In genomic region chr12:62468394-62468793, GRCh38 we compare ENCODE assay signal across 10 cellular contexts. TPM values are rescaled to one million over a fixed set of nuclear protein-coding genes. Genes with fewer than 3 reads are reported as not detected.
A peak's percentile ranks its signal among the peaks of the same experiment; 100 is the strongest.
DNase-seq lines count a peak whose midpoint lies in the region; ATAC-seq, FAIRE-seq and TF ChIP-seq lines count a peak whose summit lies in the region.
"Had no signal": no experiment of that assay in that cellular context is flagged by ENCODE, and none has a peak within 500 bp of the region (broad histone marks: within the 10 kb centered on the region; RNA-seq: fewer than 3 reads in every experiment).

No MANE protein-coding gene starts in this region.

- peak overlapping the region; percentile 86 for H3K4me2 ChIP-seq in PC-9
- peak overlapping the region; percentile 95 for H3K4me2 ChIP-seq in endothelial cell of umbilical vein (ENCODE audit: insufficient read depth, low read length)

- H3K27ac ChIP-seq in PC-9 (no peak overlapping the region), endothelial cell of umbilical vein (ENCODE audit: insufficient read depth, low read depth, low read length) (no peak overlapping the region), gastrocnemius medialis (no peak overlapping the region)
- H3K27ac ChIP-seq: testis had no signal

- intact Hi-C loops in PC-9 (cut with micrococcal nuclease; ENCODE audit: unreplicated experiment): loop anchor here (10.0 kb wide), 1 partner anchor 204 kb away; the partner anchor contains the start of gene USP15
- intact Hi-C loops in endothelial cell of umbilical vein (cut with micrococcal nuclease): loop anchor here (5.0 to 10.0 kb wide), 2 partner anchors 134 to 326 kb away; no protein-coding TSS in a partner anchor
- intact Hi-C loops in gastrocnemius medialis (cut with DNase I; ENCODE audit: low total_unique reads): no loop called here
- intact Hi-C loops in posterior cingulate gyrus (cut with DNase I): loop anchor here (10.0 kb wide), 3 partner anchors 56 to 466 kb away; partner anchors contain the start of genes PPM1H and USP15

- peaks cover 7% of the 10 kb centered on the region for H3K9me3 ChIP-seq in PC-9 (ENCODE audit: insufficient read depth, low read depth)
- H3K9me3 ChIP-seq in endothelial cell of umbilical vein (replicated peaks; ENCODE audit: control insufficient read depth, insufficient read depth, low read length): no peaks in the 10 kb centered on the region
- H3K9me3 ChIP-seq in gastrocnemius medialis: no peaks in the 10 kb centered on the region
- H3K9me3 ChIP-seq: testis had no signal

- H4K20me1 ChIP-seq in PC-9 (ENCODE audit: insufficient read depth) (no peaks in the 10 kb centered on the region; the same call in 1 of the 2 replicates), endothelial cell of umbilical vein (replicated peaks; ENCODE audit: control insufficient read depth, extremely low read depth, insufficient read depth, low read length) (no peaks in the 10 kb centered on the region)

- H3K4me1 Mint-ChIP-seq in T-helper 2 cell treated with Interferon-gamma antibody and Interleukin-4, amounts not matched to agents 5 μg/mL and 100 μg/mL, for 36 hours (ENCODE audit: low read depth): peaks cover 20% of the 10 kb centered on the region

- H3K4me1 ChIP-seq in PC-9 (replicated peaks; ENCODE audit: insufficient read depth) (peaks cover 18% of the 10 kb centered on the region), endothelial cell of umbilical vein (ENCODE audit: control insufficient read depth, extremely low read depth, insufficient read depth, low read length) (peaks cover 9% of the 10 kb centered on the region), gastrocnemius medialis (peaks cover 41 to 54% of the 10 kb centered on the region in 2 donors)

- H3K27me3 Mint-ChIP-seq in T-helper 2 cell treated with Interferon-gamma antibody and Interleukin-4, amounts not matched to agents 5 μg/mL and 100 μg/mL, for 36 hours (ENCODE audit: low read depth): no peaks in the 10 kb centered on the region

- POLR2A ChIA-PET in PC-9 (lab: Charles Lee; ENCODE audit: unreplicated experiment): no interaction called here
- POLR2A ChIA-PET in endothelial cell of umbilical vein (lab: Charles Lee): no interaction called here

- no peaks in the 10 kb centered on the region for H3K9me2 ChIP-seq in PC-9 (ENCODE audit: insufficient read depth)

- H3K27ac Mint-ChIP-seq in T-helper 2 cell treated with Interferon-gamma antibody and Interleukin-4, amounts not matched to agents 5 μg/mL and 100 μg/mL, for 36 hours: no peak overlapping the region

- H2AFZ ChIP-seq in PC-9 (no peak overlapping the region), endothelial cell of umbilical vein (ENCODE audit: low read depth, low read length) (no peak overlapping the region)

- in situ Hi-C loops in gastrocnemius medialis (cut with MboI; ENCODE audit: low sequenced_read_pairs in 4 of 4): loop anchor here in 1 of 4 donors (5.0 kb wide), 1 partner anchor 206 kb away; the partner anchor contains the start of gene USP15

- H3K9ac ChIP-seq in endothelial cell of umbilical vein (replicated peaks; ENCODE audit: extremely low read depth, insufficient read depth, low read length): no peak overlapping the region

- no peaks in the 10 kb centered on the region for H3K36me3 ChIP-seq in PC-9 (ENCODE audit: low read depth)
- H3K36me3 ChIP-seq in endothelial cell of umbilical vein (ENCODE audit: control insufficient read depth in 2 of 2, extremely low read depth in 1 of 2, insufficient read depth in 2 of 2, low read length in 2 of 2): no peaks in the 10 kb centered on the region
- no peaks in the 10 kb centered on the region for H3K36me3 ChIP-seq in gastrocnemius medialis

- no peaks in the 10 kb centered on the region for H3K9me1 ChIP-seq in endothelial cell of umbilical vein (replicated peaks; ENCODE audit: control insufficient read depth, extremely low read depth, insufficient read depth, low read length)

- FAIRE-seq in endothelial cell of umbilical vein (lab: Jason Lieb, UNC): no peak

- BruUV-seq in PC-9 (replicated peaks; lab: Mats Ljungman, UMichigan) (no TSS peak), endothelial cell of umbilical vein (replicated peaks; lab: Mats Ljungman, UMichigan) (no TSS peak)

- H3K79me2 ChIP-seq in PC-9 (ENCODE audit: low read depth) (peaks cover 47% of the 10 kb centered on the region), endothelial cell of umbilical vein (ENCODE audit: control insufficient read depth, insufficient read depth, low read length) (peaks cover 54% of the 10 kb centered on the region)

- H3K36me3 Mint-ChIP-seq in T-helper 2 cell treated with Interferon-gamma antibody and Interleukin-4, amounts not matched to agents 5 μg/mL and 100 μg/mL, for 36 hours (ENCODE audit: low read depth): peaks cover 6% of the 10 kb centered on the region

- CTCF ChIA-PET in PC-9 (lab: Charles Lee) (no interaction called here), endothelial cell of umbilical vein (lab: Charles Lee) (interaction anchor here (1.1 to 2.3 kb wide), 2 partner anchors 33 to 331 kb away, joined by 4 to 6 read pairs; no protein-coding TSS in a partner anchor)

- no peak for TF ChIP-seq POLR2A in endothelial cell of umbilical vein (IDR thresholded peaks at IDR 0.05; ENCODE audit: low read depth, low read length)
- TF ChIP-seq POLR2A in gastrocnemius medialis (IDR thresholded peaks at IDR 0.05): no peak

- peaks cover 5% of the 10 kb centered on the region; the same call in 1 of the 2 replicates for H3F3A ChIP-seq in PC-9 (ENCODE audit: insufficient read depth, low read depth)

- H3K4me3 ChIP-seq in PC-9 (peak overlapping the region; percentile 81; the same call in 1 of the 2 replicates), endothelial cell of umbilical vein (replicated peaks in 1 of 3; ENCODE audit: insufficient read depth in 1 of 3, low read depth in 1 of 3, low read length in 3 of 3) (peak overlapping the region in 1 of 3 experiments; percentile 83), gastrocnemius medialis (peak overlapping the region; percentile 84 to 95 (median 90))

- dilution Hi-C loops in endothelial cell of umbilical vein (cut with MboI; ENCODE audit: extremely low pct_ligation_motif_present, low sequenced_read_pairs): no loop called here

- TF ChIP-seq CTCF in PC-9 (conservative IDR thresholded peaks at IDR 0.05) (no peak), endothelial cell of umbilical vein (IDR thresholded peaks at IDR 0.05; ENCODE audit: extremely low read depth in 1 of 2, insufficient read depth in 1 of 2, low read depth in 1 of 2, low read length in 2 of 2) (no peak), gastrocnemius medialis (IDR thresholded peaks at IDR 0.05 in 4 of 5, conservative IDR thresholded peaks at IDR 0.05 in 1 of 5) (no peak)

- peak overlapping the region; percentile 97 for H3K4me3 Mint-ChIP-seq in T-helper 2 cell treated with Interferon-gamma antibody and Interleukin-4, amounts not matched to agents 5 μg/mL and 100 μg/mL, for 36 hours

- peaks cover 8% of the 10 kb centered on the region for H3K9me3 Mint-ChIP-seq in T-helper 2 cell treated with Interferon-gamma antibody and Interleukin-4, amounts not matched to agents 5 μg/mL and 100 μg/mL, for 36 hours

- DNase-seq in T-helper 2 cell treated with Interferon-gamma antibody and Interleukin-4, amounts not matched to agents 5 μg/mL and 100 μg/mL, for 36 hours (ENCODE audit: low spot score): no peak
- DNase-seq in T-helper 2 cell: no peak
- no peak for DNase-seq in PC-9
- DNase-seq in endothelial cell of umbilical vein (ENCODE audit: low read depth, low spot score): no peak
- no peak for DNase-seq in gastrocnemius medialis
- no peak for DNase-seq in posterior cingulate gyrus
- DNase-seq in germinal center (ENCODE audit: low spot score): no peak
- DNase-seq: NCI-H526, testis had no signal

- H3K27me3 ChIP-seq in PC-9 (ENCODE audit: insufficient read depth, low read depth) (no peaks in the 10 kb centered on the region), endothelial cell of umbilical vein (ENCODE audit: control insufficient read depth in 2 of 2, insufficient read depth in 2 of 2, low read length in 2 of 2) (no peaks in the 10 kb centered on the region), gastrocnemius medialis (no peaks in the 10 kb centered on the region)
- H3K27me3 ChIP-seq: testis had no signal

- ATAC-seq in gastrocnemius medialis (no peak), GM18519 (IDR thresholded peaks at IDR 0.05; ENCODE audit: low FRiP score, unreplicated experiment) (no peak)

TF ChIP-seq in endothelial cell of umbilical vein, 7 proteins besides CTCF, POLR2A, EP300 and RAD21:
- no peak for TF ChIP-seq MAX (IDR thresholded peaks at IDR 0.05; ENCODE audit: insufficient read depth, insufficient read length)
- no peak for TF ChIP-seq GATA2 (IDR thresholded peaks at IDR 0.05; ENCODE audit: insufficient read depth, insufficient read length, low read depth, low read length)
- no peak for TF ChIP-seq POLR2AphosphoS5 (IDR thresholded peaks at IDR 0.05; ENCODE audit: insufficient read depth, low read depth, low read length)
- no peak for TF ChIP-seq EZH2 (IDR thresholded peaks at IDR 0.05; ENCODE audit: borderline replicate concordance, low read depth, low read length, severe bottlenecking)
- TF ChIP-seq MYC (IDR thresholded peaks at IDR 0.05; ENCODE audit: low read depth, low read length): no peak
- TF ChIP-seq JUN (IDR thresholded peaks at IDR 0.05; ENCODE audit: borderline replicate concordance, insufficient read depth, insufficient read length, low read depth): no peak
- no peak for TF ChIP-seq FOS (IDR thresholded peaks at IDR 0.05; ENCODE audit: borderline replicate concordance, insufficient read depth, low read length)

RNA-seq across cellular contexts. Expression of gene MON2, which starts 1.8 kb away (rescaled TPM):
- total RNA-seq in PC-9 (2021) (32.8 and 42.1 TPM in 2 replicates), endothelial cell of umbilical vein (41.8 and 43.0 TPM in 2 replicates), gastrocnemius medialis (10 to 100 TPM in 3 of 4 donors, 1 to 10 TPM in 1; 9.2 to 57.2 (median 12.9) TPM)
- polyA plus RNA-seq in endothelial cell of umbilical vein: 3.8 and 8.9 TPM in 2 replicates
- 6.4 and 6.5 TPM in 2 replicates for polyA plus RNA-seq in endothelial cell of umbilical vein (2011; cell fraction: cytosol; rRNA removed)
- 58.6 and 61.7 TPM in 2 replicates for polyA plus RNA-seq in endothelial cell of umbilical vein (2011; cell fraction: nucleus; rRNA removed)
- polyA plus RNA-seq in endothelial cell of umbilical vein (2012): 21.2 and 23.9 TPM in 2 replicates
- polyA minus RNA-seq in endothelial cell of umbilical vein: 33.2 and 34.6 TPM in 2 replicates
- 10.2 TPM for polyA minus RNA-seq in endothelial cell of umbilical vein (2011; cell fraction: cytosol; rRNA and poly(A)+ RNA removed)
- 105 and 167 TPM in 2 replicates for polyA minus RNA-seq in endothelial cell of umbilical vein (2011; cell fraction: nucleus; rRNA and poly(A)+ RNA removed)
